24 cellular contexts compared by ENCODE assay signal in genomic region chr4:97770222-97770621, GRCh38.
"Had no signal": no experiment of that assay in that cellular context is flagged by ENCODE, and none has a peak within 500 bp of the region (broad histone marks: within the 10 kb centered on the region; RNA-seq: fewer than 3 reads in every experiment).

No MANE protein-coding gene starts in this region.

- H3K27me3 Mint-ChIP-seq: naive B cell; stimulated activated memory B cell treated with anti-CD40 and anti-IgM and Interleukin-4, amounts not matched to agents 10 μg/mL and 1 μg/mL and 100 μg/mL, for 72 hours; stimulated activated naive CD8-positive, alpha-beta T cell treated with anti-CD3 and anti-CD28 coated beads, Interleukin-15, amount 100 ng/mL, for 72 hours had no signal

- H3K4me3 Mint-ChIP-seq: naive B cell; nephron; stimulated activated memory B cell treated with anti-CD40 and anti-IgM and Interleukin-4, amounts not matched to agents 10 μg/mL and 1 μg/mL and 100 μg/mL, for 72 hours; stimulated activated naive CD8-positive, alpha-beta T cell treated with anti-CD3 and anti-CD28 coated beads, Interleukin-15, amount 100 ng/mL, for 72 hours had no signal

- H3K27me3 ChIP-seq: esophagus squamous epithelium, foreskin keratinocyte, hepatocyte, neutrophil, spleen, testis, tibial nerve, upper lobe of right lung, vagina had no signal

- ATAC-seq: foreskin keratinocyte; left colon; left ventricle myocardium superior; psoas muscle; sciatic nerve; stimulated activated memory B cell treated with anti-CD40 and anti-IgM and Interleukin-4, amounts not matched to agents 10 μg/mL and 1 μg/mL and 100 μg/mL, for 72 hours; stimulated activated naive CD8-positive, alpha-beta T cell treated with anti-CD3 and anti-CD28 coated beads, Interleukin-15, amount 100 ng/mL, for 72 hours; upper lobe of right lung had no signal

- H3K4me1 ChIP-seq: esophagus squamous epithelium, foreskin keratinocyte, psoas muscle, spleen, testis, tibial nerve, upper lobe of right lung, vagina had no signal

- DNase-seq: effector memory CD4-positive, alpha-beta T cell; esophagus squamous epithelium; foreskin keratinocyte; head of caudate nucleus; left colon; left ventricle myocardium superior; mesendoderm; naive B cell; psoas muscle; spleen; stimulated activated CD4-positive, alpha-beta T cell treated with anti-CD3 and anti-CD28 coated beads, Interleukin-15, amount 100 ng/mL, for 24 hours; stimulated activated CD4-positive, alpha-beta T cell treated with anti-CD3 and anti-CD28 coated beads, Interleukin-1b, Interleukin-23, amount 100 ng/mL, for 48 hours; stimulated activated CD4-positive, alpha-beta T cell treated with anti-CD3 and anti-CD28 coated beads, Interleukin-4, amount 100 ng/mL, for 24 hours; stimulated activated naive CD8-positive, alpha-beta T cell treated with anti-CD3 and anti-CD28 coated beads, Interleukin-15, amount 100 ng/mL, for 72 hours; testis; upper lobe of right lung had no signal

- H3K9me3 Mint-ChIP-seq: nephron; stimulated activated memory B cell treated with anti-CD40 and anti-IgM and Interleukin-4, amounts not matched to agents 10 μg/mL and 1 μg/mL and 100 μg/mL, for 72 hours; stimulated activated naive CD8-positive, alpha-beta T cell treated with anti-CD3 and anti-CD28 coated beads, Interleukin-15, amount 100 ng/mL, for 72 hours had no signal

- H3K4me1 Mint-ChIP-seq: naive B cell; nephron; stimulated activated memory B cell treated with anti-CD40 and anti-IgM and Interleukin-4, amounts not matched to agents 10 μg/mL and 1 μg/mL and 100 μg/mL, for 72 hours; stimulated activated naive CD8-positive, alpha-beta T cell treated with anti-CD3 and anti-CD28 coated beads, Interleukin-15, amount 100 ng/mL, for 72 hours had no signal

- H3K36me3 Mint-ChIP-seq: naive B cell; stimulated activated memory B cell treated with anti-CD40 and anti-IgM and Interleukin-4, amounts not matched to agents 10 μg/mL and 1 μg/mL and 100 μg/mL, for 72 hours had no signal

- H3K9me3 ChIP-seq: esophagus squamous epithelium, neutrophil, psoas muscle, spleen, testis, tibial nerve, upper lobe of right lung, vagina had no signal

- H3K4me3 ChIP-seq: coronary artery, esophagus squamous epithelium, hepatocyte, psoas muscle, spleen, testis, tibial nerve, upper lobe of right lung, vagina had no signal

- H3K36me3 ChIP-seq: esophagus squamous epithelium, neutrophil, spleen, tibial nerve, upper lobe of right lung, vagina had no signal

- H3K27ac Mint-ChIP-seq: naive B cell; nephron; stimulated activated memory B cell treated with anti-CD40 and anti-IgM and Interleukin-4, amounts not matched to agents 10 μg/mL and 1 μg/mL and 100 μg/mL, for 72 hours; stimulated activated naive CD8-positive, alpha-beta T cell treated with anti-CD3 and anti-CD28 coated beads, Interleukin-15, amount 100 ng/mL, for 72 hours had no signal
